Comparison of ENCODE assay signal across 16 cellular contexts in the genomic region with DNA sequence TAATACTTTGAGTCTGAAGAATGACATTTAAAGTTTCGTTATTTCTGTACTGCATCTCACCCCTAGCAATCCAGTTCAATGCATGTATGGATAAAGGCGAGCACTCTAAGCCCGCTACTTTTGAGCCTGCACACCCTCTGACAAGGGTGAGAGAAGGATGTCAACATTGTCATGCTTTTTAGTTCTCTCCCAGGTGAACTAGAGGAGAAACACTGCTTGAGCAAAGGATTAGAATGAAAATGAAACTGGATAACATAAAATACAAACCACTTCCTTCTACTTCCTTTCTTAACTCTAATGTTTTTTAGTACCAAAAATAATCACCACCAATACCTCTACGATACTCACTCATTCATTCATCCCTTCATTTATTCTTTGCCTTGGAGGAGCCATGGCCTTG.
"Had no signal": no experiment of that assay in that cellular context is flagged by ENCODE, and none has a peak within 500 bp of the region (broad histone marks: within the 10 kb centered on the region; RNA-seq: fewer than 3 reads in every experiment).

No MANE protein-coding gene starts in this region.

- H3K27ac ChIP-seq: adrenal gland, coronary artery, epithelial cell of prostate, thyroid gland had no signal

- H3K9me3 ChIP-seq: adrenal gland, thyroid gland had no signal

- H3K4me1 ChIP-seq: adrenal gland, thyroid gland had no signal

- DNase-seq: activated B cell treated with CpG ODN at 0.5 μM for 24 hours; activated effector memory CD4-positive, alpha-beta T cell treated with anti-CD3 and anti-CD28 coated beads, Interleukin-2, amount 50 U/mL, for 16 hours; activated T-cell treated with anti-CD3 and anti-CD28 coated beads, Interleukin-2, amount 50 U/mL, for 4 hours; adrenal gland; caudate nucleus; effector memory CD8-positive, alpha-beta T cell; hippocampal formation; kidney glomerular epithelial cell; right cardiac atrium; small intestine; thyroid gland had no signal

- H3K4me3 Mint-ChIP-seq: activated B cell treated with CpG ODN at 0.5 μM for 24 hours; activated T-cell treated with anti-CD3 and anti-CD28 coated beads, Interleukin-2, amount 50 U/mL, for 4 hours; mesothelial cell of epicardium; T-helper 1 cell treated with Interleukin-12 subunit alpha and Interleukin-12 subunit beta and Interleukin-4 antibody, amounts not matched to agents 30 μg/mL and 1 μg/mL, for 36 hours had no signal

- H3K36me3 ChIP-seq: adrenal gland, thyroid gland had no signal

- H3K27me3 ChIP-seq: adrenal gland, thyroid gland had no signal

- H3K27ac Mint-ChIP-seq: activated B cell treated with CpG ODN at 0.5 μM for 24 hours; mesothelial cell of epicardium; progenitor cell of endocrine pancreas; T-helper 1 cell treated with Interleukin-12 subunit alpha and Interleukin-12 subunit beta and Interleukin-4 antibody, amounts not matched to agents 30 μg/mL and 1 μg/mL, for 36 hours had no signal

- H3K4me3 ChIP-seq: adrenal gland, coronary artery, thyroid gland had no signal

- H3K27me3 Mint-ChIP-seq: activated B cell treated with CpG ODN at 0.5 μM for 24 hours, progenitor cell of endocrine pancreas had no signal

- ATAC-seq: activated T-cell treated with anti-CD3 and anti-CD28 coated beads, Interleukin-2, amount 50 U/mL, for 4 hours; effector memory CD8-positive, alpha-beta T cell; right cardiac atrium had no signal
